Comparison of ENCODE assay signal across 1 cellular context in genomic region chr7:140654661-140655060, GRCh38.
TF ChIP-seq lines count a peak whose summit lies in the region.

No MANE protein-coding gene starts in this region.

TF ChIP-seq in H1, 55 proteins besides CTCF, POLR2A, EP300 and RAD21:
- TF ChIP-seq RNF2 (IDR thresholded peaks at IDR 0.05; ENCODE audit: borderline replicate concordance, low read depth, low read length, missing control alignments, poor library complexity, severe bottlenecking) (no peak), SUZ12 (IDR thresholded peaks at IDR 0.05; ENCODE audit: low read length) (no peak), SAP30 (IDR thresholded peaks at IDR 0.05; ENCODE audit: insufficient read depth, insufficient replicate concordance, low read length) (no peak), ASH2L (IDR thresholded peaks at IDR 0.05; ENCODE audit: low read length) (no peak), TAF1 (IDR thresholded peaks at IDR 0.05; ENCODE audit: low read depth, low read length) (no peak), TEAD4 (IDR thresholded peaks at IDR 0.05; ENCODE audit: low read depth, low read length) (no peak), EZH2 (IDR thresholded peaks at IDR 0.05; ENCODE audit: low read depth, low read length, severe bottlenecking) (no peak), MAFK (IDR thresholded peaks at IDR 0.05; ENCODE audit: low read depth, low read length) (no peak), FOSL1 (IDR thresholded peaks at IDR 0.05; ENCODE audit: insufficient read depth, low read depth, low read length) (no peak), RXRA (IDR thresholded peaks at IDR 0.05; ENCODE audit: insufficient read depth, low read depth, low read length) (no peak), EGR1 (IDR thresholded peaks at IDR 0.05; ENCODE audit: borderline replicate concordance, low read depth, low read length) (no peak), JUN (IDR thresholded peaks at IDR 0.05; ENCODE audit: low read depth, low read length) (no peak), ATF3 (IDR thresholded peaks at IDR 0.05; ENCODE audit: insufficient read depth, low read depth, low read length) (no peak), BRCA1 (IDR thresholded peaks at IDR 0.05; ENCODE audit: low read depth, low read length) (no peak), CREB1 (IDR thresholded peaks at IDR 0.05) (no peak), TBP (IDR thresholded peaks at IDR 0.05; ENCODE audit: low read depth, low read length) (no peak), RFX5 (IDR thresholded peaks at IDR 0.05; ENCODE audit: borderline replicate concordance, low read depth, low read length) (no peak), KDM5A (IDR thresholded peaks at IDR 0.05; ENCODE audit: low read length) (no peak)
